ENCODE assay signal across 1 cellular context in genomic region chr12:10721654-10722501, GRCh38.
TF ChIP-seq lines count a peak whose summit lies in the region.

No MANE protein-coding gene starts in this region.

TF ChIP-seq in HEK293, 187 proteins besides CTCF, POLR2A, EP300 and RAD21 (continued from another document and continues in another):
- TF ChIP-seq, protein P1, sequence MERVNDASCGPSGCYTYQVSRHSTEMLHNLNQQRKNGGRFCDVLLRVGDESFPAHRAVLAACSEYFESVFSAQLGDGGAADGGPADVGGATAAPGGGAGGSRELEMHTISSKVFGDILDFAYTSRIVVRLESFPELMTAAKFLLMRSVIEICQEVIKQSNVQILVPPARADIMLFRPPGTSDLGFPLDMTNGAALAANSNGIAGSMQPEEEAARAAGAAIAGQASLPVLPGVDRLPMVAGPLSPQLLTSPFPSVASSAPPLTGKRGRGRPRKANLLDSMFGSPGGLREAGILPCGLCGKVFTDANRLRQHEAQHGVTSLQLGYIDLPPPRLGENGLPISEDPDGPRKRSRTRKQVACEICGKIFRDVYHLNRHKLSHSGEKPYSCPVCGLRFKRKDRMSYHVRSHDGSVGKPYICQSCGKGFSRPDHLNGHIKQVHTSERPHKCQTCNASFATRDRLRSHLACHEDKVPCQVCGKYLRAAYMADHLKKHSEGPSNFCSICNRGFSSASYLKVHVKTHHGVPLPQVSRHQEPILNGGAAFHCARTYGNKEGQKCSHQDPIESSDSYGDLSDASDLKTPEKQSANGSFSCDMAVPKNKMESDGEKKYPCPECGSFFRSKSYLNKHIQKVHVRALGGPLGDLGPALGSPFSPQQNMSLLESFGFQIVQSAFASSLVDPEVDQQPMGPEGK (tag by site-specific recombination; IDR thresholded peaks at IDR 0.05) = peak; percentile 93
- TF ChIP-seq ZNF221 (tag by site-specific recombination; IDR thresholded peaks at IDR 0.05; ENCODE audit: borderline replicate concordance) (no peak), GFI1B (tag by site-specific recombination; IDR thresholded peaks at IDR 0.05) (peak; percentile 87), ZBTB20 (tag by site-specific recombination; IDR thresholded peaks at IDR 0.05) (peak; percentile 74), ZNF292 (tag by site-specific recombination; IDR thresholded peaks at IDR 0.05; ENCODE audit: borderline replicate concordance, low read depth) (no peak), ZNF354C (tag by site-specific recombination; IDR thresholded peaks at IDR 0.05; ENCODE audit: borderline replicate concordance, low read depth) (no peak), PRDM4 (tag by site-specific recombination; IDR thresholded peaks at IDR 0.05) (peak; percentile 48; the same call in 1 of the 2 replicates), ZBTB17 (tag by site-specific recombination; IDR thresholded peaks at IDR 0.05) (peak; percentile 72), FEZF1 (tag by site-specific recombination; IDR thresholded peaks at IDR 0.05) (peak; percentile 79), ZNF112 (tag by site-specific recombination; IDR thresholded peaks at IDR 0.05) (no peak; the same call in 1 of the 2 replicates), YY1 (tag by site-specific recombination; IDR thresholded peaks at IDR 0.05) (peak; percentile 79), ZBTB49 (tag by site-specific recombination; IDR thresholded peaks at IDR 0.05; ENCODE audit: low read depth) (no peak), ZNF37A (tag by site-specific recombination; IDR thresholded peaks at IDR 0.05) (peak; percentile 77; the same call in 1 of the 2 replicates), ZNF571 (tag by site-specific recombination; IDR thresholded peaks at IDR 0.05) (no peak), ZNF558 (tag by site-specific recombination; IDR thresholded peaks at IDR 0.05) (peak; percentile 76; the same call in 1 of the 2 replicates), KLF1 (tag by site-specific recombination; IDR thresholded peaks at IDR 0.05) (peak; percentile 87), ZFP37 (tag by site-specific recombination; IDR thresholded peaks at IDR 0.05) (no peak; the same call in 1 of the 2 replicates), ZNF324 (tag by site-specific recombination; IDR thresholded peaks at IDR 0.05) (peak; percentile 91), YY2 (tag by site-specific recombination; IDR thresholded peaks at IDR 0.05) (peak; percentile 65), ZNF785 (tag by site-specific recombination; IDR thresholded peaks at IDR 0.05) (no peak), ZSCAN23 (tag by site-specific recombination; IDR thresholded peaks at IDR 0.05) (no peak; the same call in 1 of the 2 replicates), ZNF449 (tag by site-specific recombination; IDR thresholded peaks at IDR 0.05) (no peak), ZEB2 (tag by site-specific recombination; IDR thresholded peaks at IDR 0.05) (peak; percentile 89), SETDB1 (IDR thresholded peaks at IDR 0.05; ENCODE audit: insufficient read length, low read length) (no peak), ZNF16 (tag by site-specific recombination; IDR thresholded peaks at IDR 0.05; ENCODE audit: low read depth) (no peak), OVOL3 (tag by site-specific recombination; IDR thresholded peaks at IDR 0.05) (0 out of 2 replicates have a peak, but pooled peaks have one; percentile 1), ZNF155 (tag by site-specific recombination; IDR thresholded peaks at IDR 0.05) (no peak), ZNF830 (tag by site-specific recombination; IDR thresholded peaks at IDR 0.05; ENCODE audit: low read depth) (no peak), ZNF624 (tag by site-specific recombination; IDR thresholded peaks at IDR 0.05) (peak; percentile 82; the same call in 1 of the 2 replicates), ZNF660 (tag by site-specific recombination; IDR thresholded peaks at IDR 0.05) (peak; percentile 99), ZNF416 (tag by site-specific recombination; IDR thresholded peaks at IDR 0.05) (no peak), ZNF214 (tag by site-specific recombination; IDR thresholded peaks at IDR 0.05; ENCODE audit: borderline replicate concordance) (no peak; the same call in 1 of the 2 replicates), ZNF133 (tag by site-specific recombination; IDR thresholded peaks at IDR 0.05) (no peak)
- TF ChIP-seq, protein P2, sequence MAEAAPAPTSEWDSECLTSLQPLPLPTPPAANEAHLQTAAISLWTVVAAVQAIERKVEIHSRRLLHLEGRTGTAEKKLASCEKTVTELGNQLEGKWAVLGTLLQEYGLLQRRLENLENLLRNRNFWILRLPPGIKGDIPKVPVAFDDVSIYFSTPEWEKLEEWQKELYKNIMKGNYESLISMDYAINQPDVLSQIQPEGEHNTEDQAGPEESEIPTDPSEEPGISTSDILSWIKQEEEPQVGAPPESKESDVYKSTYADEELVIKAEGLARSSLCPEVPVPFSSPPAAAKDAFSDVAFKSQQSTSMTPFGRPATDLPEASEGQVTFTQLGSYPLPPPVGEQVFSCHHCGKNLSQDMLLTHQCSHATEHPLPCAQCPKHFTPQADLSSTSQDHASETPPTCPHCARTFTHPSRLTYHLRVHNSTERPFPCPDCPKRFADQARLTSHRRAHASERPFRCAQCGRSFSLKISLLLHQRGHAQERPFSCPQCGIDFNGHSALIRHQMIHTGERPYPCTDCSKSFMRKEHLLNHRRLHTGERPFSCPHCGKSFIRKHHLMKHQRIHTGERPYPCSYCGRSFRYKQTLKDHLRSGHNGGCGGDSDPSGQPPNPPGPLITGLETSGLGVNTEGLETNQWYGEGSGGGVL (tag by site-specific recombination; IDR thresholded peaks at IDR 0.05) = peak; percentile 93
- TF ChIP-seq, protein P3, sequence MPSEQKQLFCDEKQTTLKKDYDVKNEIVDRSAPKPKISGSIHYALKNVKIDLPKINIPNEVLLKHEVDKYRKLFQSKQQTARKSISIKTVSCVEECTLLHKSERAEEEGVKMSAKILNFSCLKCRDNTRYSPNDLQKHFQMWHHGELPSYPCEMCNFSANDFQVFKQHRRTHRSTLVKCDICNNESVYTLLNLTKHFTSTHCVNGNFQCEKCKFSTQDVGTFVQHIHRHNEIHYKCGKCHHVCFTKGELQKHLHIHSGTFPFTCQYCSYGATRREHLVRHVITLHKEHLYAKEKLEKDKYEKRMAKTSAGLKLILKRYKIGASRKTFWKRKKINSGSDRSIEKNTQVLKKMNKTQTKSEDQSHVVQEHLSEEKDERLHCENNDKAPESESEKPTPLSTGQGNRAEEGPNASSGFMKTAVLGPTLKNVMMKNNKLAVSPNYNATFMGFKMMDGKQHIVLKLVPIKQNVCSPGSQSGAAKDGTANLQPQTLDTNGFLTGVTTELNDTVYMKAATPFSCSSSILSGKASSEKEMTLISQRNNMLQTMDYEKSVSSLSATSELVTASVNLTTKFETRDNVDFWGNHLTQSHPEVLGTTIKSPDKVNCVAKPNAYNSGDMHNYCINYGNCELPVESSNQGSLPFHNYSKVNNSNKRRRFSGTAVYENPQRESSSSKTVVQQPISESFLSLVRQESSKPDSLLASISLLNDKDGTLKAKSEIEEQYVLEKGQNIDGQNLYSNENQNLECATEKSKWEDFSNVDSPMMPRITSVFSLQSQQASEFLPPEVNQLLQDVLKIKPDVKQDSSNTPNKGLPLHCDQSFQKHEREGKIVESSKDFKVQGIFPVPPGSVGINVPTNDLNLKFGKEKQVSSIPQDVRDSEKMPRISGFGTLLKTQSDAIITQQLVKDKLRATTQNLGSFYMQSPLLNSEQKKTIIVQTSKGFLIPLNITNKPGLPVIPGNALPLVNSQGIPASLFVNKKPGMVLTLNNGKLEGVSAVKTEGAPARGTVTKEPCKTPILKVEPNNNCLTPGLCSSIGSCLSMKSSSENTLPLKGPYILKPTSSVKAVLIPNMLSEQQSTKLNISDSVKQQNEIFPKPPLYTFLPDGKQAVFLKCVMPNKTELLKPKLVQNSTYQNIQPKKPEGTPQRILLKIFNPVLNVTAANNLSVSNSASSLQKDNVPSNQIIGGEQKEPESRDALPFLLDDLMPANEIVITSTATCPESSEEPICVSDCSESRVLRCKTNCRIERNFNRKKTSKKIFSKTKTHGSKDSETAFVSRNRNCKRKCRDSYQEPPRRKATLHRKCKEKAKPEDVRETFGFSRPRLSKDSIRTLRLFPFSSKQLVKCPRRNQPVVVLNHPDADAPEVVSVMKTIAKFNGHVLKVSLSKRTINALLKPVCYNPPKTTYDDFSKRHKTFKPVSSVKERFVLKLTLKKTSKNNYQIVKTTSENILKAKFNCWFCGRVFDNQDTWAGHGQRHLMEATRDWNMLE (tag by site-specific recombination; conservative IDR thresholded peaks at IDR 0.05; ENCODE audit: low read depth) = 0 out of 2 replicates have a peak, but pooled peaks have one; percentile 29
- TF ChIP-seq, protein P4, sequence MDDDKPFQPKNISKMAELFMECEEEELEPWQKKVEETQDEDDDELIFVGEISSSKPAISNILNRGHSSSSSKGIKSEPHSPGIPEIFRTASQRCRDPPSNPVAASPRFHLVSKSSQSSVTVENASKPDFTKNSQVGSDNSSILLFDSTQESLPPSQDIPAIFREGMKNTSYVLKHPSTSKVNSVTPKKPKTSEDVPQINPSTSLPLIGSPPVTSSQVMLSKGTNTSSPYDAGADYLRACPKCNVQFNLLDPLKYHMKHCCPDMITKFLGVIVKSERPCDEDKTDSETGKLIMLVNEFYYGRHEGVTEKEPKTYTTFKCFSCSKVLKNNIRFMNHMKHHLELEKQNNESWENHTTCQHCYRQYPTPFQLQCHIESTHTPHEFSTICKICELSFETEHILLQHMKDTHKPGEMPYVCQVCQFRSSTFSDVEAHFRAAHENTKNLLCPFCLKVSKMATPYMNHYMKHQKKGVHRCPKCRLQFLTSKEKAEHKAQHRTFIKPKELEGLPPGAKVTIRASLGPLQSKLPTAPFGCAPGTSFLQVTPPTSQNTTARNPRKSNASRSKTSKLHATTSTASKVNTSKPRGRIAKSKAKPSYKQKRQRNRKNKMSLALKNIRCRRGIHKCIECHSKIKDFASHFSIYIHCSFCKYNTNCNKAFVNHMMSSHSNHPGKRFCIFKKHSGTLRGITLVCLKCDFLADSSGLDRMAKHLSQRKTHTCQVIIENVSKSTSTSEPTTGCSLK (tag by site-specific recombination; IDR thresholded peaks at IDR 0.05) = no peak
- TF ChIP-seq, protein P5, sequence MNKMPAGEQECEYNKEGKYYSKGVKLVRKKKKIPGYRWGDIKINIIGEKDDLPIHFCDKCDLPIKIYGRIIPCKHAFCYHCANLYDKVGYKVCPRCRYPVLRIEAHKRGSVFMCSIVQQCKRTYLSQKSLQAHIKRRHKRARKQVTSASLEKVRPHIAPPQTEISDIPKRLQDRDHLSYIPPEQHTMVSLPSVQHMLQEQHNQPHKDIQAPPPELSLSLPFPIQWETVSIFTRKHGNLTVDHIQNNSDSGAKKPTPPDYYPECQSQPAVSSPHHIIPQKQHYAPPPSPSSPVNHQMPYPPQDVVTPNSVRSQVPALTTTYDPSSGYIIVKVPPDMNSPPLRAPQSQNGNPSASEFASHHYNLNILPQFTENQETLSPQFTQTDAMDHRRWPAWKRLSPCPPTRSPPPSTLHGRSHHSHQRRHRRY (tag by site-specific recombination; IDR thresholded peaks at IDR 0.05) = peak; percentile 38; the same call in 1 of the 2 replicates
- TF ChIP-seq, protein P6, sequence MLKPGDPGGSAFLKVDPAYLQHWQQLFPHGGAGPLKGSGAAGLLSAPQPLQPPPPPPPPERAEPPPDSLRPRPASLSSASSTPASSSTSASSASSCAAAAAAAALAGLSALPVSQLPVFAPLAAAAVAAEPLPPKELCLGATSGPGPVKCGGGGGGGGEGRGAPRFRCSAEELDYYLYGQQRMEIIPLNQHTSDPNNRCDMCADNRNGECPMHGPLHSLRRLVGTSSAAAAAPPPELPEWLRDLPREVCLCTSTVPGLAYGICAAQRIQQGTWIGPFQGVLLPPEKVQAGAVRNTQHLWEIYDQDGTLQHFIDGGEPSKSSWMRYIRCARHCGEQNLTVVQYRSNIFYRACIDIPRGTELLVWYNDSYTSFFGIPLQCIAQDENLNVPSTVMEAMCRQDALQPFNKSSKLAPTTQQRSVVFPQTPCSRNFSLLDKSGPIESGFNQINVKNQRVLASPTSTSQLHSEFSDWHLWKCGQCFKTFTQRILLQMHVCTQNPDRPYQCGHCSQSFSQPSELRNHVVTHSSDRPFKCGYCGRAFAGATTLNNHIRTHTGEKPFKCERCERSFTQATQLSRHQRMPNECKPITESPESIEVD (tag by site-specific recombination; IDR thresholded peaks at IDR 0.05) = peak; percentile 48
